Comparison of ENCODE assay signal across 15 cellular contexts in the genomic region with DNA sequence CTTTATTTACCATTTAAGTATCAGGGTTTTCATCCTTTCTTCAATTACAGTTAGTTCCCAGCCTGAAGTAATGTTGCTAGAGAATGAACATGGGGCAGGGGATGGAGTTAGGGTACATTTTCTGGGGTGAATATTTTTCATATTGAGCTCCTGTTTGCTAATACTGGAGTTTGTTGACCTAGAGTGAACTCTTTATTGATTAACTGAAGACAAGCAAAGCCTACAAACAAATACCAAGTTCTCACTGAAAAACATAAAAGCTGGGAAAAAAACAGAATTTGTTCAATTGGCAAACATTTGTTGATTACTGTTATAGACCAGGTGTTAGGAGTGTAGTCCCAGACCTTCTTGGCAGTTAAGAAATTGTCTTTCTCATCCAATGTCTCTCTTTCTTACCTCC.
"Had no signal": no experiment of that assay in that cellular context is flagged by ENCODE, and none has a peak within 500 bp of the region (broad histone marks: within the 10 kb centered on the region; RNA-seq: fewer than 3 reads in every experiment).

No MANE protein-coding gene starts in this region.

- H3K9me3 ChIP-seq: colonic mucosa, prostate gland, upper lobe of left lung had no signal

- H3K27me3 Mint-ChIP-seq: activated CD4-positive, alpha-beta T cell treated with anti-CD3 and anti-CD28 coated beads for 36 hours; naive B cell had no signal

- H3K4me3 ChIP-seq: colonic mucosa, lung, prostate gland, upper lobe of left lung had no signal

- H3K4me1 ChIP-seq: colonic mucosa, prostate gland had no signal

- H3K27me3 ChIP-seq: colonic mucosa, upper lobe of left lung had no signal

- H3K27ac ChIP-seq: colonic mucosa, epithelial cell of prostate, prostate gland, upper lobe of left lung, VCaP had no signal

- ATAC-seq: activated CD4-positive, alpha-beta T cell treated with anti-CD3 and anti-CD28 coated beads for 36 hours; sciatic nerve; stimulated activated naive CD8-positive, alpha-beta T cell treated with anti-CD3 and anti-CD28 coated beads, Interleukin-15, Interleukin-2, amounts not matched to agents 100 U/mL and 50 U/mL, for 24 hours had no signal

- H3K9me3 Mint-ChIP-seq: naive B cell had no signal

- H3K4me3 Mint-ChIP-seq: activated CD4-positive, alpha-beta T cell treated with anti-CD3 and anti-CD28 coated beads for 36 hours; naive B cell had no signal

- DNase-seq: activated CD4-positive, alpha-beta T cell treated with anti-CD3 and anti-CD28 coated beads for 36 hours; activated gamma-delta T cell; colonic mucosa; effector CD4-positive, alpha-beta T cell; hippocampal formation; naive B cell; occipital lobe; stimulated activated CD4-positive, alpha-beta T cell treated with anti-CD3 and anti-CD28 coated beads, Interleukin-12 subunit alpha, Interleukin-12 subunit beta, amount 100 ng/mL, for 4 hours; stimulated activated naive CD8-positive, alpha-beta T cell treated with anti-CD3 and anti-CD28 coated beads, Interleukin-15, Interleukin-2, amounts not matched to agents 100 U/mL and 50 U/mL, for 24 hours; upper lobe of left lung had no signal
